Comparison of ENCODE assay signal across 9 cellular contexts in the genomic region with DNA sequence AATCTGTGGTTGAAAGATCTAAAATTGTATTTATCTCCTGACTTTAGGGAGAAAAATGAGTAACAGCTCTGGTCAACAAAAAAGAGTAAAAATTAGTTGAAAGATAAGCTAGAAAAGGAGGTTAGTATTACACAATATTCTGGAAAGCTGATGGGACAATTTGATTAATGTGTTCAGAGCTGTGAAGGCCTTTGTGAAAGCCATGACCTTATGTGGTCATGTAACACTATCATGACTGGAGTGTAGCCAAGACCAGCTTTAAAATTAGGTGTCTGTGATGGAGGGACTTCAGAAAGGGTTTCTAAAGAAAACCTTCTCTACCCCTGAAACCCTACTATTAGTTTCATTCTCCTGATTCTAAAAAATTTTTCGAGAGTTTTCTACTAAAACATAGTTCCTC.
DNase-seq lines count a peak whose midpoint lies in the region; ATAC-seq and TF ChIP-seq lines count a peak whose summit lies in the region.
"Had no signal": no experiment of that assay in that cellular context is flagged by ENCODE, and none has a peak within 500 bp of the region (broad histone marks: within the 10 kb centered on the region; RNA-seq: fewer than 3 reads in every experiment).

No MANE protein-coding gene starts in this region.

- H3K4me2 ChIP-seq in SK-N-SH: no peak overlapping the region
- peak overlapping the region; percentile 13 for H3K4me2 ChIP-seq in smooth muscle cell

- no peak for TF ChIP-seq CTCF in SK-N-SH (IDR thresholded peaks at IDR 0.05)
- no peak for TF ChIP-seq CTCF in NB4 (IDR thresholded peaks at IDR 0.05; ENCODE audit: low read depth, low read length)
- no peak for TF ChIP-seq CTCF in smooth muscle cell (IDR thresholded peaks at IDR 0.05; ENCODE audit: borderline replicate concordance, insufficient read depth, poor library complexity, severe bottlenecking)
- TF ChIP-seq CTCF in lower leg skin (IDR thresholded peaks at IDR 0.05): no peak

- no peaks in the 10 kb centered on the region; a peak in 1 of 4 replicates for H3K4me1 ChIP-seq in SK-N-SH (ENCODE audit: control insufficient read depth in 1 of 2, insufficient read depth in 2 of 2, low read depth in 1 of 2, low read length in 1 of 2)
- peaks cover 3% of the 10 kb centered on the region for H3K4me1 ChIP-seq in smooth muscle cell (ENCODE audit: low read depth)

- H3K27me3 ChIP-seq in SK-N-SH (ENCODE audit: insufficient read depth) (no peaks in the 10 kb centered on the region), smooth muscle cell (ENCODE audit: low read depth) (no peaks in the 10 kb centered on the region)

- TF ChIP-seq RAD21 in SK-N-SH (IDR thresholded peaks at IDR 0.05; ENCODE audit: low read length): no peak

- H4K20me1 ChIP-seq in SK-N-SH (ENCODE audit: insufficient read depth) (no peaks in the 10 kb centered on the region), smooth muscle cell (ENCODE audit: low read depth) (no peaks in the 10 kb centered on the region)

- no peak for TF ChIP-seq EP300 in SK-N-SH (IDR thresholded peaks at IDR 0.05; ENCODE audit: borderline replicate concordance in 1 of 2, low read depth in 1 of 2, low read length in 1 of 2)

- H3F3A ChIP-seq in SK-N-SH (replicated peaks; ENCODE audit: insufficient read depth) (peaks cover 5% of the 10 kb centered on the region), smooth muscle cell (ENCODE audit: low read depth) (no peaks in the 10 kb centered on the region)

- no peaks in the 10 kb centered on the region for H3K79me2 ChIP-seq in SK-N-SH (ENCODE audit: insufficient read depth)
- H3K79me2 ChIP-seq in smooth muscle cell (ENCODE audit: low read depth): no peaks in the 10 kb centered on the region

- no peaks in the 10 kb centered on the region for H3K36me3 ChIP-seq in SK-N-SH (replicated peaks in 1 of 2; ENCODE audit: control insufficient read depth in 1 of 2, insufficient read depth in 2 of 2, low read length in 1 of 2)
- H3K36me3 ChIP-seq in smooth muscle cell (ENCODE audit: low read depth): no peaks in the 10 kb centered on the region

- CTCF ChIA-PET in SK-N-SH (lab: Yijun Ruan, JAX): interaction anchor here (1.0 kb wide), 1 partner anchor 15 kb away, joined by 3 read pairs; no protein-coding TSS in a partner anchor

- intact Hi-C loops in lower leg skin (cut with DNase I; ENCODE audit: low total_unique reads): no loop called here

- H2AFZ ChIP-seq in SK-N-SH (ENCODE audit: low read depth): no peak overlapping the region
- H2AFZ ChIP-seq in smooth muscle cell (ENCODE audit: low read depth): peak overlapping the region; percentile 50

- H3K27ac ChIP-seq in SK-N-SH (ENCODE audit: low read depth in 2 of 2, low read length in 1 of 2) (no peak overlapping the region), smooth muscle cell (ENCODE audit: low read depth) (no peak overlapping the region)

- no peak for TF ChIP-seq POLR2A in NB4 (IDR thresholded peaks at IDR 0.05; ENCODE audit: extremely low read depth, insufficient read length)
- TF ChIP-seq POLR2A in lower leg skin (IDR thresholded peaks at IDR 0.05): no peak

- POLR2A ChIA-PET in SK-N-SH (lab: Yijun Ruan, JAX): no interaction called here

- no peaks in the 10 kb centered on the region for H3K9me3 ChIP-seq in SK-N-SH
- no peaks in the 10 kb centered on the region for H3K9me3 ChIP-seq in smooth muscle cell (replicated peaks; ENCODE audit: low read depth)

- 83% methylated on average over 1 of the region's 1 CpG for WGBS in SK-N-SH (ENCODE audit: low lambda C conversion rate)
- WGBS in smooth muscle cell (ENCODE audit: low lambda C conversion rate): 86% methylated on average over 1 of the region's 1 CpG
- 83 to 90% methylated on average over 1 of the region's 1 CpG for WGBS in lower leg skin, 2 donors

- DNase-seq in SK-N-SH (no peak), NB4 (ENCODE audit: low read depth) (peak; percentile 10), smooth muscle cell (lab: John Stamatoyannopoulos, UW; ENCODE audit: unreplicated experiment) (no peak), lower leg skin (ENCODE audit: low spot score in 2 of 2) (no peak), ureter (ENCODE audit: low spot score) (no peak), NCI-H1694 (lab: John Stamatoyannopoulos, UW) (no peak)
- DNase-seq: T1000 had no signal

- ATAC-seq in SK-N-SH treated with all-trans-retinoic acid at 6 μM for 48 hours (no peak), HG02852 (IDR thresholded peaks at IDR 0.05; ENCODE audit: unreplicated experiment) (peak; percentile 85)

- H3K4me3 ChIP-seq in SK-N-SH (ENCODE audit: low read depth in 2 of 2, low read length in 1 of 2): no peak overlapping the region
- H3K4me3 ChIP-seq in NB4 (ENCODE audit: low read depth, low read length): no peak overlapping the region
- no peak overlapping the region for H3K4me3 ChIP-seq in smooth muscle cell
- H3K4me3 ChIP-seq in lower leg skin (ENCODE audit: low read depth, poor library complexity, severe bottlenecking): no peak overlapping the region

- H3K9me2 ChIP-seq in SK-N-SH: no peaks in the 10 kb centered on the region

- no peak overlapping the region for H3K9ac ChIP-seq in SK-N-SH
- no peak overlapping the region for H3K9ac ChIP-seq in smooth muscle cell (ENCODE audit: low read depth)

TF ChIP-seq in SK-N-SH, 30 proteins besides CTCF, POLR2A, EP300 and RAD21:
- TF ChIP-seq, protein P1, sequence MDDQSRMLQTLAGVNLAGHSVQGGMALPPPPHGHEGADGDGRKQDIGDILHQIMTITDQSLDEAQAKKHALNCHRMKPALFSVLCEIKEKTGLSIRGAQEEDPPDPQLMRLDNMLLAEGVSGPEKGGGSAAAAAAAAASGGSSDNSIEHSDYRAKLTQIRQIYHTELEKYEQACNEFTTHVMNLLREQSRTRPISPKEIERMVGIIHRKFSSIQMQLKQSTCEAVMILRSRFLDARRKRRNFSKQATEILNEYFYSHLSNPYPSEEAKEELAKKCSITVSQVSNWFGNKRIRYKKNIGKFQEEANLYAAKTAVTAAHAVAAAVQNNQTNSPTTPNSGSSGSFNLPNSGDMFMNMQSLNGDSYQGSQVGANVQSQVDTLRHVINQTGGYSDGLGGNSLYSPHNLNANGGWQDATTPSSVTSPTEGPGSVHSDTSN (IDR thresholded peaks at IDR 0.05): 0 out of 2 replicates have a peak, but pooled peaks have one; percentile 14
- no peak for TF ChIP-seq JUND (IDR thresholded peaks at IDR 0.05)

TF ChIP-seq in SK-N-SH treated with all-trans-retinoic acid at 6 μM for 48 hours, 23 proteins besides CTCF, POLR2A, EP300 and RAD21:
- TF ChIP-seq, protein P2, sequence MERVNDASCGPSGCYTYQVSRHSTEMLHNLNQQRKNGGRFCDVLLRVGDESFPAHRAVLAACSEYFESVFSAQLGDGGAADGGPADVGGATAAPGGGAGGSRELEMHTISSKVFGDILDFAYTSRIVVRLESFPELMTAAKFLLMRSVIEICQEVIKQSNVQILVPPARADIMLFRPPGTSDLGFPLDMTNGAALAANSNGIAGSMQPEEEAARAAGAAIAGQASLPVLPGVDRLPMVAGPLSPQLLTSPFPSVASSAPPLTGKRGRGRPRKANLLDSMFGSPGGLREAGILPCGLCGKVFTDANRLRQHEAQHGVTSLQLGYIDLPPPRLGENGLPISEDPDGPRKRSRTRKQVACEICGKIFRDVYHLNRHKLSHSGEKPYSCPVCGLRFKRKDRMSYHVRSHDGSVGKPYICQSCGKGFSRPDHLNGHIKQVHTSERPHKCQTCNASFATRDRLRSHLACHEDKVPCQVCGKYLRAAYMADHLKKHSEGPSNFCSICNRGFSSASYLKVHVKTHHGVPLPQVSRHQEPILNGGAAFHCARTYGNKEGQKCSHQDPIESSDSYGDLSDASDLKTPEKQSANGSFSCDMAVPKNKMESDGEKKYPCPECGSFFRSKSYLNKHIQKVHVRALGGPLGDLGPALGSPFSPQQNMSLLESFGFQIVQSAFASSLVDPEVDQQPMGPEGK (CRISPR knock-in tag; IDR thresholded peaks at IDR 0.05; ENCODE audit: borderline replicate concordance): no peak
- no peak for TF ChIP-seq RARB (CRISPR knock-in tag; IDR thresholded peaks at IDR 0.05)
